In the genomic region with DNA sequence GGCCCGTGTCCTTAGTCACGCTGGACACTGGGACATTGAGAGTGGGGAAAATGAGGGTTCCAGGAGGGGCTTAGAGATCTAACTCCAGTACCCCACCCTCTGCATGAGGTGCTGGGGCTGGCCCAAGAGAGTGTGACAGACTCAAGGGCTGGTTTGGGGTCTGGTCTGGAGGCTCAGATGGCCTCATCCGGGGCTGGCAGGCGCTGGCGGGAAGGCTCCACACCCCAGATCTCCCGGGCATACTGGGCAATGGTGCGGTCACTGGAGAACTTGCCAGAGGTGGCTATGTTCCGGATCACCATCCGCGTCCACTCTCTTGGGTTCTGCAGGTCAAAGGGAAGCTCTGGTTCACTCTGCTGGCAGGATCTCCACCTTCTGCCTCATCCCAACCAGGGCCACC, we compare ENCODE assay signal across 12 cellular contexts. TPM values are rescaled to one million over a fixed set of nuclear protein-coding genes. Genes with fewer than 3 reads are reported as not detected.
DNase-seq lines count a peak whose midpoint lies in the region; ATAC-seq, FAIRE-seq and TF ChIP-seq lines count a peak whose summit lies in the region.
"Had no signal": no experiment of that assay in that cellular context is flagged by ENCODE, and none has a peak within 500 bp of the region (broad histone marks: within the 10 kb centered on the region; RNA-seq: fewer than 3 reads in every experiment).

No MANE protein-coding gene starts in this region.

- peak overlapping the region; percentile 34 for H3K4me3 Mint-ChIP-seq in nephron progenitor cell

- peaks cover 16 to 44% (median 41%) of the 10 kb centered on the region in 9 donors for H3K4me1 ChIP-seq in heart right ventricle
- peaks cover 19% of the 10 kb centered on the region for H3K4me1 ChIP-seq in colonic mucosa
- H3K4me1 ChIP-seq in vagina = peaks cover 48% of the 10 kb centered on the region

- no peak for FAIRE-seq in GM12892 (lab: Jason Lieb, UNC)
- FAIRE-seq: HTR-8/SVneo, islet of Langerhans had no signal

- H3K27ac ChIP-seq in heart right ventricle (peak overlapping the region; percentile 54 to 99 (median 96)), colonic mucosa (peak overlapping the region; percentile 86), vagina (peak overlapping the region; percentile 87)

- H3K9me3 Mint-ChIP-seq in nephron progenitor cell = no peaks in the 10 kb centered on the region
- H3K9me3 Mint-ChIP-seq: activated naive CD4-positive, alpha-beta T cell treated with anti-CD3 and anti-CD28 coated beads, Interleukin-2, amount 50 U/mL, for 24 hours had no signal

- TF ChIP-seq POLR2A in vagina (IDR thresholded peaks at IDR 0.05) (no peak), GM12892 (IDR thresholded peaks at IDR 0.05; ENCODE audit: low read depth, low read length) (no peak)

- H3K9me3 ChIP-seq in heart right ventricle (no peaks in the 10 kb centered on the region), colonic mucosa (no peaks in the 10 kb centered on the region), vagina (no peaks in the 10 kb centered on the region)

- H3K27ac Mint-ChIP-seq in nephron progenitor cell = no peak overlapping the region
- H3K27ac Mint-ChIP-seq: activated naive CD4-positive, alpha-beta T cell treated with anti-CD3 and anti-CD28 coated beads, Interleukin-2, amount 50 U/mL, for 24 hours had no signal

- ATAC-seq in heart right ventricle (no peak), left ventricle myocardium superior (no peak), HG03045 (IDR thresholded peaks at IDR 0.05; ENCODE audit: unreplicated experiment) (no peak)

- WGBS in heart right ventricle, 2 donors = 64 to 76% methylated on average over 10 of the region's 10 CpGs

- no peak for DNase-seq in heart right ventricle
- no peak for DNase-seq in left ventricle myocardium superior
- DNase-seq in colonic mucosa = no peak
- no peak for DNase-seq in nephron progenitor cell
- no peak for DNase-seq in vagina (ENCODE audit: extremely low spot score in 2 of 2)
- no peak for DNase-seq in GM12892 (ENCODE audit: insufficient read length)
- DNase-seq in COR-L47 (lab: John Stamatoyannopoulos, UW) = no peak
- DNase-seq: NCI-H2081 had no signal

- H3K4me3 ChIP-seq in heart right ventricle = peak overlapping the region in 3 of 10 donors; percentile 63 to 72 (median 66)
- H3K4me3 ChIP-seq in colonic mucosa = no peak overlapping the region
- no peak overlapping the region for H3K4me3 ChIP-seq in vagina

- peaks cover 64% of the 10 kb centered on the region for H3K27me3 Mint-ChIP-seq in nephron progenitor cell (ENCODE audit: low read depth, poor library complexity)
- H3K27me3 Mint-ChIP-seq: activated naive CD4-positive, alpha-beta T cell treated with anti-CD3 and anti-CD28 coated beads, Interleukin-2, amount 50 U/mL, for 24 hours had no signal

- intact Hi-C loops in heart right ventricle (cut with DNase I) (no loop called here), left ventricle myocardium superior (cut with micrococcal nuclease) (no loop called here), colonic mucosa (cut with DNase I) (no loop called here), vagina (cut with DNase I) (no loop called here)

- peaks cover 0 to 21% (median 3%) of the 10 kb centered on the region in 9 donors for H3K36me3 ChIP-seq in heart right ventricle
- H3K36me3 ChIP-seq in colonic mucosa = no peaks in the 10 kb centered on the region
- no peaks in the 10 kb centered on the region for H3K36me3 ChIP-seq in vagina

- TF ChIP-seq CTCF in heart right ventricle (IDR thresholded peaks at IDR 0.05) (no peak), colonic mucosa (IDR thresholded peaks at IDR 0.05) (no peak), nephron progenitor cell (IDR thresholded peaks at IDR 0.05) (no peak), vagina (IDR thresholded peaks at IDR 0.05) (no peak)

- no peak overlapping the region for H3K9ac ChIP-seq in colonic mucosa (ENCODE audit: low read depth in 2 of 2, low read length in 2 of 2)

- peaks cover 21% of the 10 kb centered on the region for H3K36me3 Mint-ChIP-seq in nephron progenitor cell (ENCODE audit: low read depth)

- H3K27me3 ChIP-seq in heart right ventricle (no peaks in the 10 kb centered on the region), colonic mucosa (peaks cover 37% of the 10 kb centered on the region), vagina (peaks cover 7% of the 10 kb centered on the region)

- peaks cover 18% of the 10 kb centered on the region for H3K4me1 Mint-ChIP-seq in nephron progenitor cell

RNA-seq across cellular contexts. Expression of a gene that starts 2.5 kb away (rescaled TPM):
- 10 to 100 TPM; 18.9 to 49.8 (median 25.4) TPM for total RNA-seq in heart right ventricle
- 100 to 1,000 TPM in 1 of 2 donors, 10 to 100 TPM in 1; 31.3 to 128 TPM for polyA plus RNA-seq in heart right ventricle
- total RNA-seq in left ventricle myocardium superior = 44.5 TPM
- 1 to 10 TPM; 2.8 to 3.5 TPM for total RNA-seq in colonic mucosa
- total RNA-seq in vagina = 27.5 TPM
- polyA plus RNA-seq in GM12892 (2012; ENCODE audit: missing spikeins) = 2.4 TPM

RNA-seq across cellular contexts. Expression of a gene that starts 13.3 kb away (rescaled TPM):
- total RNA-seq in heart right ventricle (100 to 1,000 TPM in 8 of 10 donors, 10 to 100 TPM in 2; 76.8 to 249 (median 132) TPM), left ventricle myocardium superior (175 TPM), colonic mucosa (1 to 10 TPM; 1.6 to 2.7 TPM), vagina (0.98 TPM)
- polyA plus RNA-seq in heart right ventricle = 10 to 100 TPM; 11.3 to 90.1 TPM
- 0.70 TPM for polyA plus RNA-seq in GM12892 (2012; ENCODE audit: missing spikeins)

RNA-seq across cellular contexts. Expression of a gene that starts 23.5 kb away (rescaled TPM):
- total RNA-seq in heart right ventricle (1 to 10 TPM in 6 of 10 donors, under 1 TPM in 4; 0.81 to 5.5 (median 1.4) TPM), left ventricle myocardium superior (0.97 TPM), colonic mucosa (1 to 10 TPM; 2.2 to 5.4 TPM), vagina (16.9 TPM)
- polyA plus RNA-seq in heart right ventricle = 1 to 10 TPM in 1 of 2 donors, under 1 TPM in 1; 0.45 to 1.8 TPM
- polyA plus RNA-seq in GM12892 (2012; ENCODE audit: missing spikeins) = 0.36 TPM

RNA-seq across cellular contexts. Expression of a gene that starts 31.9 kb away (rescaled TPM):
- total RNA-seq in heart right ventricle (100 to 1,000 TPM; 149 to 201 (median 165) TPM), left ventricle myocardium superior (191 TPM), colonic mucosa (100 to 1,000 TPM; 164 to 220 TPM), vagina (278 TPM)
- 10 to 100 TPM; 45.6 to 91.1 TPM for polyA plus RNA-seq in heart right ventricle
- polyA plus RNA-seq in GM12892 (2012; ENCODE audit: missing spikeins) = 146 TPM

RNA-seq across cellular contexts. Expression of a gene that starts 56.5 kb away (rescaled TPM):
- total RNA-seq in heart right ventricle (10 to 100 TPM in 2 of 10 donors, 1 to 10 TPM in 8; 4.6 to 11.3 (median 8.1) TPM), left ventricle myocardium superior (8.6 TPM), colonic mucosa (10 to 100 TPM in 1 of 2 donors, 1 to 10 TPM in 1; 9.2 to 13.3 TPM), vagina (20.6 TPM)
- 10 to 100 TPM in 1 of 2 donors, 1 to 10 TPM in 1; 7.8 to 19.9 TPM for polyA plus RNA-seq in heart right ventricle
- polyA plus RNA-seq in GM12892 (2012; ENCODE audit: missing spikeins) = 27.8 TPM

Comparison
In these comparisons a context has a peak if more than half of its experiments do, and no peak if none do; other contexts are left out.
1. RNA of a gene that starts 13.3 kb away (total RNA-seq): 175 TPM in left ventricle myocardium superior (single experiment) and 76.8 to 249 TPM in heart right ventricle; 1.6 to 2.7 TPM in colonic mucosa and 0.98 TPM in vagina (single experiment); every median in the first group is over 10 times any median in the second.
2. Peak in every context shown above with its lines, with median percentiles within 50 percentile points of each other: H3K27ac ChIP-seq.